ENCODE assay signal across 8 cellular contexts in the genomic region with DNA sequence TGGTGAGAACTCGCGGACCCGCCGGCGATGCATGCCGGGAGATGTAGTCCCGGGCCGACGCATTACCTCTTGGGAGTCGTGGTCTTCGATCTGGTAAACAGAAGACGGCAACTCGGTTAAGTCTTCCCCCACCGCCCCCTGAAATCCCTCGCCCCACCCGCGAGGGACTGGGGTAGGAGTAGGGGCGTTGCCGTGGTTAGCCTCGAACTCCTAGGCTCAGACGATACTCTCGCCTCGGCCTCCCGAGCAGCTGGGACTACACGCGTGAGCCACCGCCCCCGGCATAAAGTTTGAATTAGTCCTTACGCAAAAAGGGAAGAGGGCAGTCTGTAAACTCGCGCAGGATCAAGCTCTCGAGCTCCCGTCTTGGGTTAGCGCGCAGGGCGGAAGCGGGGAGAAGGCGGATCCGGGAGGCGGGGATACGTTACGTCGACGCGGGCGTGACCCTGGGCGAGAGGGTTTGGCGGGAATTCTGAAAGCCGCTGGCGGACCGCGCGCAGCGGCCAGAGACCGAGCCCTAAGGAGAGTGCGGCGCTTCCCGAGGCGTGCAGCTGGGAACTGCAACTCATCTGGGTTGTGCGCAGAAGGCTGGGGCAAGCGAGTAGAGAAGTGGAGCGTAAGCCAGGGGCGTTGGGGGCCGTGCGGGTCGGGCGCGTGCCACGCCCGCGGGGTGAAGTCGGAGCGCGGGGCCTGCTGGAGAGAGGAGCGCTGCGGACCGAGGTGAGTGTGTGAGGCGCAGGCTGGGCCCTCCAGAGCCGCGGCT. TPM values are rescaled to one million over a fixed set of nuclear protein-coding genes. Genes with fewer than 3 reads are reported as not detected.
A peak's percentile ranks its signal among the peaks of the same experiment; 100 is the strongest.
DNase-seq lines count a peak whose midpoint lies in the region; ATAC-seq and TF ChIP-seq lines count a peak whose summit lies in the region.

A gene (plus strand): TSS at position 469 of the 763 bp plus-strand sequence. CDS start 3,585 bp downstream, outside the sequence.

- peak within 1 kb of the TSS; percentile 94 for H3K23ac ChIP-seq in IMR-90 (ENCODE audit: low read depth, low read length)

- H4K20me1 ChIP-seq in IMR-90 (ENCODE audit: insufficient read depth, low read length): peaks cover 3% of the 10 kb centered on the region; the same call in 1 of the 2 replicates
- H4K20me1 ChIP-seq in OCI-LY7 (ENCODE audit: insufficient read depth, low read length): peaks cover 8% of the 10 kb centered on the region

- peak; percentile 80 for TF ChIP-seq POLR2A in IMR-90 (IDR thresholded peaks at IDR 0.05; ENCODE audit: low read depth, low read length)

- no peaks in the 10 kb centered on the region for H3K9me1 ChIP-seq in IMR-90 (ENCODE audit: insufficient read depth, low read length)

- H3K9me2 ChIP-seq in OCI-LY7 (ENCODE audit: insufficient read depth, low read length): no peaks in the 10 kb centered on the region

- DNase-seq in DMS 273 treated with DMSO at 0.1 percent for 48 hours (lab: John Stamatoyannopoulos, UW): peak; percentile 51
- DNase-seq in IMR-90: peak; percentile 93
- peak; percentile 96 for DNase-seq in OCI-LY7 (ENCODE audit: low spot score)
- peak; percentile 88 for DNase-seq in activated T-cell treated with anti-CD3 and anti-CD28 coated beads for 1 hour (ENCODE audit: low read depth)
- peak; percentile 97 for DNase-seq in epidermal melanocyte (ENCODE audit: insufficient read length, low spot score)
- DNase-seq in middle frontal gyrus (ENCODE audit: extremely low spot score, low spot score): peak; percentile 80
- peak; percentile 80 to 87 for DNase-seq in stimulated activated CD8-positive, alpha-beta memory T cell treated with anti-CD3 and anti-CD28 coated beads, Interleukin-2, amount 100 ng/mL, for 1 hour (ENCODE audit: low read depth in 2 of 2)

- no peak for TF ChIP-seq RAD21 in IMR-90 (IDR thresholded peaks at IDR 0.05; ENCODE audit: low read length)

- ATAC-seq in GM21528 (IDR thresholded peaks at IDR 0.05; ENCODE audit: low FRiP score, unreplicated experiment): peak; percentile 77
- ATAC-seq in IMR-90 (ENCODE audit: low read depth): peak; percentile 97

- intact Hi-C loops in IMR-90 (cut with micrococcal nuclease) (loop anchor here (2.0 kb wide), 1 partner anchor 100 kb away; a partner anchor contains a TSS), OCI-LY7 (cut with micrococcal nuclease; ENCODE audit: unreplicated experiment) (loop anchor here (2.0 to 5.0 kb wide), 2 partner anchors 74 to 197 kb away; a partner anchor contains a TSS)

- peak within 1 kb of the TSS; percentile 73 for H4K5ac ChIP-seq in IMR-90 (ENCODE audit: low read depth, low read length)

- H4K8ac ChIP-seq in IMR-90 (ENCODE audit: low read depth in 2 of 2, low read length in 2 of 2): peak within 1 kb of the TSS; percentile 60 to 93

- in situ Hi-C loops in IMR-90 (cut with MboI; ENCODE audit: low sequenced_read_pairs): no loop called here

- BruUV-seq in IMR-90 (replicated peaks; lab: Mats Ljungman, UMichigan): no TSS peak
- BruUV-seq in OCI-LY7 (replicated peaks; lab: Mats Ljungman, UMichigan): no TSS peak

- peak within 1 kb of the TSS; percentile 67 for H2AK5ac ChIP-seq in IMR-90 (ENCODE audit: low read depth, low read length)

- peak within 1 kb of the TSS; percentile 95 for H3K14ac ChIP-seq in IMR-90 (replicated peaks; ENCODE audit: low read depth, low read length)

- peaks cover 36% of the 10 kb centered on the region for H3K79me2 ChIP-seq in OCI-LY7 (ENCODE audit: insufficient read depth, low read depth, low read length)

- H2AFZ ChIP-seq in IMR-90 (replicated peaks; ENCODE audit: low read length, poor library complexity): peak within 1 kb of the TSS; percentile 91
- H2AFZ ChIP-seq in OCI-LY7 (ENCODE audit: low read length): peak within 1 kb of the TSS; percentile 71

- CTCF ChIA-PET in IMR-90 (lab: Yijun Ruan, JAX): interaction anchor here (1.1 kb wide), 1 partner anchor 105 kb away, joined by 4 read pairs; no protein-coding TSS in a partner anchor
- CTCF ChIA-PET in OCI-LY7 (lab: Charles Lee; ENCODE audit: unreplicated experiment): interaction anchor here (0.6 to 0.9 kb wide), 2 partner anchors 71 to 126 kb away, joined by 3 to 6 read pairs; a partner anchor contains a TSS

- H3K4me3 ChIP-seq in IMR-90 (ENCODE audit: insufficient read depth, low read depth, low read length): peak within 1 kb of the TSS; percentile 80
- peak within 1 kb of the TSS; percentile 94 for H3K4me3 ChIP-seq in OCI-LY7 (ENCODE audit: low read depth, low read length, poor library complexity, severe bottlenecking)

- H3K27ac ChIP-seq in IMR-90 (ENCODE audit: insufficient read depth, low read length) (peak within 1 kb of the TSS; percentile 93), OCI-LY7 (ENCODE audit: low read depth, low read length, poor library complexity, severe bottlenecking) (peak within 1 kb of the TSS; percentile 89)

- H2AK9ac ChIP-seq in IMR-90 (replicated peaks; ENCODE audit: low read depth, low read length, poor library complexity): peak within 1 kb of the TSS; percentile 84

- peak within 1 kb of the TSS; percentile 72 for H3K18ac ChIP-seq in IMR-90 (ENCODE audit: low read depth, low read length)

- H2BK5ac ChIP-seq in IMR-90 (ENCODE audit: low read depth, low read length, poor library complexity, severe bottlenecking): peak within 1 kb of the TSS; percentile 91

- peak within 1 kb of the TSS; percentile 79 for H4K91ac ChIP-seq in IMR-90 (ENCODE audit: insufficient read depth, low read depth, low read length)

- WGBS in IMR-90 (ENCODE audit: extremely low coverage in 2 of 2, insufficient read length in 1 of 2), 2 experiments: 1% methylated on average over 55 of the region's 80 CpGs; no CpG with 5 or more reads in 1 of the 2 experiments

- H3K4me2 ChIP-seq in IMR-90 (ENCODE audit: low read depth, low read length) (peak within 1 kb of the TSS; percentile 98), OCI-LY7 (ENCODE audit: low read length) (peak within 1 kb of the TSS; percentile 88)

- peak within 1 kb of the TSS; percentile 78 for H2BK120ac ChIP-seq in IMR-90 (ENCODE audit: low read depth, low read length)

- peaks cover 20 to 36% of the 10 kb centered on the region in 2 experiments for H3K79me1 ChIP-seq in IMR-90 (ENCODE audit: low read depth in 1 of 2, low read length in 2 of 2)

- no peak for TF ChIP-seq CTCF in IMR-90 (conservative IDR thresholded peaks at IDR 0.05; ENCODE audit: low read depth, low read length)
- TF ChIP-seq CTCF in OCI-LY7 (conservative IDR thresholded peaks at IDR 0.05; ENCODE audit: low read length): no peak

- H3K4ac ChIP-seq in IMR-90 (ENCODE audit: low read depth, low read length): peak within 1 kb of the TSS; percentile 94

- H3K9ac ChIP-seq in IMR-90 (ENCODE audit: low read depth, low read length): peak within 1 kb of the TSS; percentile 96

- POLR2A ChIA-PET in IMR-90 (lab: Charles Lee; ENCODE audit: unreplicated experiment) (interaction anchor here (0.5 kb wide), 1 partner anchor 63 kb away, joined by 12 read pairs; no protein-coding TSS in a partner anchor), OCI-LY7 (lab: Charles Lee) (interaction anchor here (0.6 to 2.5 kb wide), 16 partner anchors 9 to 137 kb away, joined by 3 to 14 read pairs (median 3); a partner anchor contains a TSS)

- H3K27me3 ChIP-seq in IMR-90 (ENCODE audit: control insufficient read depth, insufficient read depth, low read length): no peaks in the 10 kb centered on the region

- H3K9me3 ChIP-seq in IMR-90 (ENCODE audit: control insufficient read depth, insufficient read depth, low read length) (no peaks in the 10 kb centered on the region), OCI-LY7 (ENCODE audit: low read length) (no peaks in the 10 kb centered on the region)

- H3K36me3 ChIP-seq in IMR-90 (ENCODE audit: control insufficient read depth, insufficient read depth, low read length): peaks cover 7% of the 10 kb centered on the region
- peaks cover 43% of the 10 kb centered on the region for H3K36me3 ChIP-seq in OCI-LY7 (ENCODE audit: insufficient read depth, low read length)

- no peak within 1 kb of the TSS; the same call in 2 of the 3 replicates for H2BK15ac ChIP-seq in IMR-90 (ENCODE audit: low read depth, low read length)

- H3K56ac ChIP-seq in IMR-90 (ENCODE audit: extremely low read depth, insufficient read depth, low read length): peak within 1 kb of the TSS; percentile 75

- H3K4me1 ChIP-seq in IMR-90 (ENCODE audit: control insufficient read depth, insufficient read depth, low read length) (peaks cover 4% of the 10 kb centered on the region; the same call in 1 of the 2 replicates), OCI-LY7 (ENCODE audit: insufficient read depth, low read length, poor library complexity, severe bottlenecking) (peaks cover 26% of the 10 kb centered on the region)

- dilution Hi-C loops in IMR-90 (cut with HindIII; ENCODE audit: low sequenced_read_pairs, unreplicated experiment): no loop called here

- H2BK20ac ChIP-seq in IMR-90 (ENCODE audit: low read depth, low read length): no peak within 1 kb of the TSS

TF ChIP-seq in IMR-90, 13 proteins besides CTCF, POLR2A, EP300 and RAD21:
- TF ChIP-seq MXI1 (IDR thresholded peaks at IDR 0.05; ENCODE audit: borderline replicate concordance, low read depth, low read length) (peak; percentile 98), CEBPB (IDR thresholded peaks at IDR 0.05; ENCODE audit: low read depth, low read length) (peak; percentile 75), BHLHE40 (IDR thresholded peaks at IDR 0.05; ENCODE audit: low read depth, low read length) (no peak), MAZ (IDR thresholded peaks at IDR 0.05; ENCODE audit: borderline replicate concordance, low read depth, low read length) (peak; percentile 65; the same call in 1 of the 2 replicates)

RNA-seq across cellular contexts. Expression of the gene that starts here (rescaled TPM):
- 7.8 and 8.4 TPM in 2 replicates for total RNA-seq in IMR-90 (2012; rRNA removed)
- polyA plus RNA-seq in IMR-90 (2012; rRNA removed): 6.5 and 6.8 TPM in 2 replicates
- 3.0 and 5.1 TPM in 2 replicates for polyA plus RNA-seq in IMR-90 (2012; cell fraction: cytosol; rRNA removed)
- 2.5 and 4.5 TPM in 2 replicates for polyA plus RNA-seq in IMR-90 (2012; cell fraction: nucleus; rRNA removed; ENCODE audit: low replicate concordance)
- 45.8 and 61.9 TPM in 2 replicates for total RNA-seq in OCI-LY7 (2014; rRNA removed; shearing (Covaris generic))
- 86.8 and 107 TPM in 2 replicates for total RNA-seq in OCI-LY7 (2022)

Comparison
In these comparisons a context has a peak if more than half of its experiments do, and no peak if none do; other contexts are left out.
1. Peak in every context shown above with its lines: DNase-seq, ATAC-seq, H3K4me3 ChIP-seq and H3K27ac ChIP-seq.